Comparison of ENCODE assay signal across 16 cellular contexts in genomic region chr17:73941919-73942530, GRCh38.
DNase-seq lines count a peak whose midpoint lies in the region; ATAC-seq and TF ChIP-seq lines count a peak whose summit lies in the region.
"Had no signal": no experiment of that assay in that cellular context is flagged by ENCODE, and none has a peak within 500 bp of the region (broad histone marks: within the 10 kb centered on the region; RNA-seq: fewer than 3 reads in every experiment).

No MANE protein-coding gene starts in this region.

- DNase-seq in right atrium auricular region (ENCODE audit: low spot score) (peak; percentile 34), left cardiac atrium (no peak), ecto neural progenitor cell (ENCODE audit: low spot score) (peak; percentile 39), neuronal stem cell (ENCODE audit: low spot score) (no peak), immature natural killer cell (no peak), left lobe of liver (ENCODE audit: low spot score) (no peak), SHP77 (lab: John Stamatoyannopoulos, UW) (no peak)
- DNase-seq: C1 segment of cervical spinal cord; Calu3; CD4-positive, alpha-beta memory T cell; COR-L47; DMS53; DMS79 treated with DMSO at 0.1 percent for 48 hours; GF-D8; GOT3 had no signal

- no peaks in the 10 kb centered on the region for H3K36me3 ChIP-seq in right atrium auricular region
- H3K36me3 ChIP-seq in neuronal stem cell (replicated peaks in 1 of 2; ENCODE audit: control insufficient read depth in 2 of 2, insufficient read depth in 2 of 2, low read length in 2 of 2) = no peaks in the 10 kb centered on the region
- H3K36me3 ChIP-seq: HAP-1 had no signal

- H3K4me3 ChIP-seq in right atrium auricular region = no peak overlapping the region
- H3K4me3 ChIP-seq in neuronal stem cell (ENCODE audit: low read length in 2 of 2) = no peak overlapping the region
- H3K4me3 ChIP-seq: HAP-1 had no signal

- peaks cover 0 to 12% (median 0%) of the 10 kb centered on the region in 3 donors for H3K27me3 Mint-ChIP-seq in immature natural killer cell (ENCODE audit: low read depth in 3 of 3)

- ATAC-seq in left cardiac atrium (no peak), left lobe of liver (no peak)

- no peak overlapping the region for H3K4me2 ChIP-seq in neuronal stem cell (ENCODE audit: insufficient read depth, low read length, poor library complexity, severe bottlenecking)

- H3K36me3 Mint-ChIP-seq in immature natural killer cell = peaks cover 0 to 4% (median 0%) of the 10 kb centered on the region in 3 donors
- H3K36me3 Mint-ChIP-seq: CD4-positive, alpha-beta memory T cell had no signal

- peaks cover 0 to 11% of the 10 kb centered on the region in 2 donors for H3K4me1 Mint-ChIP-seq in immature natural killer cell
- H3K4me1 Mint-ChIP-seq: CD4-positive, alpha-beta memory T cell had no signal

- no CpG with 5 or more reads among the region's 3 CpGs for WGBS in neuronal stem cell (ENCODE audit: extremely low coverage in 2 of 2, insufficient read length in 2 of 2, insufficient replicate concordance in 1 of 2), 2 donors

- TF ChIP-seq CTCF in right atrium auricular region (IDR thresholded peaks at IDR 0.05) = no peak

- H3K79me1 ChIP-seq in neuronal stem cell (ENCODE audit: low read depth, low read length) = no peaks in the 10 kb centered on the region

- no peak overlapping the region for H2BK120ac ChIP-seq in neuronal stem cell (ENCODE audit: low read depth, low read length)

- H3K27me3 ChIP-seq in right atrium auricular region (no peaks in the 10 kb centered on the region), neuronal stem cell (ENCODE audit: control insufficient read depth in 3 of 3, insufficient read depth in 3 of 3, low read depth in 1 of 3, low read length in 3 of 3) (no peaks in the 10 kb centered on the region)

- no peak overlapping the region for H3K4ac ChIP-seq in neuronal stem cell (ENCODE audit: low read length)

- H3K9me3 ChIP-seq in right atrium auricular region = no peaks in the 10 kb centered on the region
- no peaks in the 10 kb centered on the region for H3K9me3 ChIP-seq in neuronal stem cell (replicated peaks in 1 of 2; ENCODE audit: control insufficient read depth in 2 of 2, insufficient read depth in 1 of 2, low read depth in 1 of 2, low read length in 2 of 2)
- H3K9me3 ChIP-seq: HAP-1 had no signal

- no peaks in the 10 kb centered on the region for H3K4me1 ChIP-seq in right atrium auricular region
- H3K4me1 ChIP-seq in neuronal stem cell (ENCODE audit: control insufficient read depth in 2 of 2, insufficient read depth in 1 of 2, low read depth in 1 of 2, low read length in 2 of 2) = no peaks in the 10 kb centered on the region
- H3K4me1 ChIP-seq: HAP-1 had no signal

- H3K9ac ChIP-seq in neuronal stem cell (ENCODE audit: low read depth, low read length, poor library complexity) = no peak overlapping the region

- no peak overlapping the region for H2BK5ac ChIP-seq in neuronal stem cell (ENCODE audit: low read length)

- no peak overlapping the region for H3K23ac ChIP-seq in neuronal stem cell (ENCODE audit: low read depth, low read length, poor library complexity)

- H3K18ac ChIP-seq in neuronal stem cell (ENCODE audit: low read length) = peak overlapping the region; percentile 16

- H3K27ac ChIP-seq in right atrium auricular region = no peak overlapping the region
- no peak overlapping the region for H3K27ac ChIP-seq in neuronal stem cell (replicated peaks; ENCODE audit: low read length)

- no peak overlapping the region for H3K14ac ChIP-seq in neuronal stem cell (ENCODE audit: low read length)

- H4K8ac ChIP-seq in neuronal stem cell (ENCODE audit: low read depth, low read length) = no peak overlapping the region

- H2AFZ ChIP-seq in neuronal stem cell (ENCODE audit: low read length) = no peak overlapping the region

- no peak overlapping the region for H2BK15ac ChIP-seq in neuronal stem cell (ENCODE audit: low read length)

- intact Hi-C loops in left cardiac atrium (cut with DNase I) = loop anchor here in 1 of 2 donors (10.0 kb wide), 1 partner anchor 497 kb away; no protein-coding TSS in a partner anchor

- H3K27ac Mint-ChIP-seq in immature natural killer cell = no peak overlapping the region
- H3K27ac Mint-ChIP-seq: CD4-positive, alpha-beta memory T cell had no signal

- H4K91ac ChIP-seq in neuronal stem cell (ENCODE audit: low read depth, low read length, poor library complexity) = no peak overlapping the region

- no peak overlapping the region for H3K4me3 Mint-ChIP-seq in immature natural killer cell
- H3K4me3 Mint-ChIP-seq: CD4-positive, alpha-beta memory T cell had no signal

- H2BK12ac ChIP-seq in neuronal stem cell (ENCODE audit: low read length) = no peak overlapping the region

- H3K9me3 Mint-ChIP-seq in immature natural killer cell = peaks cover 0 to 2% (median 0%) of the 10 kb centered on the region in 6 donors
- H3K9me3 Mint-ChIP-seq: CD4-positive, alpha-beta memory T cell had no signal

- H2AK5ac ChIP-seq in neuronal stem cell (ENCODE audit: low read depth, low read length) = no peak overlapping the region

Comparison
In these comparisons a context has a peak if more than half of its experiments do, and no peak if none do; other contexts are left out.
1. DNase-seq: peak in right atrium auricular region (single experiment) and ecto neural progenitor cell (single experiment); none in left cardiac atrium (single experiment), neuronal stem cell (single experiment), immature natural killer cell (0 of 3), left lobe of liver (single experiment) and SHP77 (0 of 2).